ENCODE assay signal across 9 cellular contexts in genomic region chr3:10189557-10190374, GRCh38. TPM values are rescaled to one million over a fixed set of nuclear protein-coding genes. Genes with fewer than 3 reads are reported as not detected.
A peak's percentile ranks its signal among the peaks of the same experiment; 100 is the strongest.
DNase-seq lines count a peak whose midpoint lies in the region; ATAC-seq, FAIRE-seq and TF ChIP-seq lines count a peak whose summit lies in the region.
"Had no signal": no experiment of that assay in that cellular context is flagged by ENCODE, and none has a peak within 500 bp of the region (broad histone marks: within the 10 kb centered on the region; RNA-seq: fewer than 3 reads in every experiment).

No MANE protein-coding gene starts in this region.

- H3K27me3 Mint-ChIP-seq in activated CD4-positive, alpha-beta T cell treated with anti-CD3 and anti-CD28 coated beads, Interleukin-2, amount 10 ng/mL, durations not matched to agents 24 days and 14 days = no peaks in the 10 kb centered on the region

- H3K36me3 Mint-ChIP-seq in activated CD4-positive, alpha-beta T cell treated with anti-CD3 and anti-CD28 coated beads, Interleukin-2, amount 10 ng/mL, durations not matched to agents 24 days and 14 days (ENCODE audit: low read depth) = peaks cover 15% of the 10 kb centered on the region

- peak overlapping the region; percentile 89 for H3K27ac Mint-ChIP-seq in activated CD4-positive, alpha-beta T cell treated with anti-CD3 and anti-CD28 coated beads, Interleukin-2, amount 10 ng/mL, durations not matched to agents 24 days and 14 days

- peaks cover 11% of the 10 kb centered on the region for H3K79me2 ChIP-seq in osteoblast (ENCODE audit: insufficient read depth, low read length)

- DNase-seq in 8988T (peak; percentile 9), KBM-7 (peak; percentile 95), fibroblast of gingiva (ENCODE audit: low read depth) (peak; percentile 93), osteoblast (ENCODE audit: insufficient read length, low spot score, missing footprints) (peak; percentile 91), GM19239 (ENCODE audit: insufficient read length, low spot score) (no peak)
- peak; percentile 83 for DNase-seq in activated CD4-positive, alpha-beta T cell treated with anti-CD3 and anti-CD28 coated beads, Interleukin-2, amount 10 ng/mL, durations not matched to agents 24 days and 14 days

- H3K4me1 Mint-ChIP-seq in activated CD4-positive, alpha-beta T cell treated with anti-CD3 and anti-CD28 coated beads, Interleukin-2, amount 10 ng/mL, durations not matched to agents 24 days and 14 days = peaks cover 74% of the 10 kb centered on the region

- no peaks in the 10 kb centered on the region for H3K36me3 ChIP-seq in osteoblast (ENCODE audit: insufficient read depth, low read length)

- peak overlapping the region; percentile 48 for H3K4me2 ChIP-seq in osteoblast (ENCODE audit: insufficient read depth, low read length)

- no peaks in the 10 kb centered on the region for H3K9me3 Mint-ChIP-seq in activated CD4-positive, alpha-beta T cell treated with anti-CD3 and anti-CD28 coated beads, Interleukin-2, amount 10 ng/mL, durations not matched to agents 24 days and 14 days

- peak overlapping the region; percentile 40 for H3K27ac ChIP-seq in osteoblast (ENCODE audit: low read depth, low read length)

- no peaks in the 10 kb centered on the region for H4K20me1 ChIP-seq in osteoblast (ENCODE audit: insufficient read depth, low read length)

- no peak for FAIRE-seq in GM19239 (lab: Jason Lieb, UNC)
- FAIRE-seq: TTC549 had no signal

- H3K9me3 ChIP-seq in osteoblast (ENCODE audit: low read depth, low read length) = no peaks in the 10 kb centered on the region

- no peaks in the 10 kb centered on the region for H3K27me3 ChIP-seq in osteoblast (ENCODE audit: insufficient read depth, low read length)

- peak overlapping the region; percentile 18 for H2AFZ ChIP-seq in osteoblast (ENCODE audit: low read length)

- in situ Hi-C loops in KBM-7 (cut with MboI; ENCODE audit: low pct_unique_long_range_greater_than_20kb, low sequenced_read_pairs) = no loop called here

- TF ChIP-seq CTCF in osteoblast (IDR thresholded peaks at IDR 0.05; ENCODE audit: extremely low read depth, low read depth, low read length) = no peak

- peaks cover 53% of the 10 kb centered on the region for H3K4me1 ChIP-seq in osteoblast (ENCODE audit: insufficient read depth, low read length)

- ATAC-seq in HG03378 (IDR thresholded peaks at IDR 0.05; ENCODE audit: unreplicated experiment) (no peak), GM21423 (IDR thresholded peaks at IDR 0.05; ENCODE audit: unreplicated experiment) (no peak)

- no peak overlapping the region for H3K4me3 ChIP-seq in osteoblast (ENCODE audit: insufficient read depth, low read length)

- H3K4me3 Mint-ChIP-seq in activated CD4-positive, alpha-beta T cell treated with anti-CD3 and anti-CD28 coated beads, Interleukin-2, amount 10 ng/mL, durations not matched to agents 24 days and 14 days = peak overlapping the region; percentile 58

- intact Hi-C loops in activated CD4-positive, alpha-beta T cell treated with anti-CD3 and anti-CD28 coated beads, Interleukin-2, amount 10 ng/mL, durations not matched to agents 24 days and 14 days (cut with micrococcal nuclease) = loop anchor here (2.0 kb wide), 1 partner anchor 15 kb away; no protein-coding TSS in a partner anchor

RNA-seq across cellular contexts. Expression of gene IRAK2, which starts 25.0 kb away (rescaled TPM):
- 4.5 and 5.1 TPM in 2 replicates for total RNA-seq in activated CD4-positive, alpha-beta T cell treated with anti-CD3 and anti-CD28 coated beads, Interleukin-2, amount 10 ng/mL, durations not matched to agents 24 days and 14 days
- total RNA-seq in osteoblast = 3.2 and 4.0 TPM in 2 replicates

RNA-seq across cellular contexts. Expression of gene VHL, which starts 48.2 kb away (rescaled TPM):
- 62.8 and 65.2 TPM in 2 replicates for total RNA-seq in activated CD4-positive, alpha-beta T cell treated with anti-CD3 and anti-CD28 coated beads, Interleukin-2, amount 10 ng/mL, durations not matched to agents 24 days and 14 days
- total RNA-seq in osteoblast = 33.9 and 36.9 TPM in 2 replicates

RNA-seq across cellular contexts. Expression of gene TATDN2, which starts 58.5 kb away (rescaled TPM):
- 70.9 and 74.4 TPM in 2 replicates for total RNA-seq in activated CD4-positive, alpha-beta T cell treated with anti-CD3 and anti-CD28 coated beads, Interleukin-2, amount 10 ng/mL, durations not matched to agents 24 days and 14 days
- total RNA-seq in osteoblast = 19.2 and 20.0 TPM in 2 replicates
